Comparison of ENCODE assay signal across 14 cellular contexts in the genomic region with DNA sequence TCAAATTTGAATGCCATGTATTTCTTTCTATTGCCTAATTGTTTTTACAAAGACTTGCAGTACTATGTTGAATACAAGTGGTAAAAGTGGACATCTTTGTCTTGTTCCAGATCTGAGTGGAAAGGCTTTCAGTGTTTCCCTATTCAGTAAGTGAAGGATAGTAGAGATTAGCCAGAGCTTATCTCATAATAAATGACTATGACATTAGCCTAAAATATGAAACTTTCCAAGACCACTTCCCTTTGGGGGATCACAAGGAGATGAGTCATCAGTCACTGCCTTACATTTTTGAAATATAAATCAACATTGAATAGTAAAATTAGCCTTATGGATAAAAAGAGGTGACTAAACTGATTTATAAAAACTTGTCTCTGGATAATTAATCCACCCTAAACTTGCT.
DNase-seq lines count a peak whose midpoint lies in the region; ATAC-seq, FAIRE-seq and TF ChIP-seq lines count a peak whose summit lies in the region.
"Had no signal": no experiment of that assay in that cellular context is flagged by ENCODE, and none has a peak within 500 bp of the region (broad histone marks: within the 10 kb centered on the region; RNA-seq: fewer than 3 reads in every experiment).

No MANE protein-coding gene starts in this region.

- H3K27ac ChIP-seq in A549 (peak overlapping the region; percentile 84 to 98), astrocyte (ENCODE audit: low read depth, low read length) (peak overlapping the region; percentile 89), foreskin keratinocyte (peak overlapping the region; percentile 86)
- H3K27ac ChIP-seq: body of pancreas, lower lobe of right lung had no signal

- TF ChIP-seq POLR2A in A549 (IDR thresholded peaks at IDR 0.05; ENCODE audit: low read length) (no peak), lower leg skin (IDR thresholded peaks at IDR 0.05) (no peak)

- H3K27me3 ChIP-seq in astrocyte (ENCODE audit: insufficient read depth, low read length) (no peaks in the 10 kb centered on the region), foreskin keratinocyte (no peaks in the 10 kb centered on the region)
- H3K27me3 ChIP-seq: body of pancreas had no signal

- CTCF ChIA-PET in A549 (lab: Yijun Ruan, JAX), result no interaction called here

- H3K9ac ChIP-seq in astrocyte (ENCODE audit: low read length), result peak overlapping the region; percentile 73

- no peak overlapping the region for H3K4me3 Mint-ChIP-seq in astrocyte (ENCODE audit: unreplicated experiment)
- H3K4me3 Mint-ChIP-seq: activated CD8-positive, alpha-beta T cell treated with anti-CD3 and anti-CD28 coated beads for 36 hours; H9 had no signal

- H2AFZ ChIP-seq in astrocyte (ENCODE audit: low read depth, low read length), result no peak overlapping the region

- peak overlapping the region; percentile 95 for H3K4me2 ChIP-seq in A549
- H3K4me2 ChIP-seq in astrocyte (ENCODE audit: low read length), result peak overlapping the region; percentile 68

- FAIRE-seq in A549 (lab: Jason Lieb, UNC), result peak; percentile 92
- no peak for FAIRE-seq in astrocyte (lab: Jason Lieb, UNC)

- ATAC-seq in A549, result no peak
- no peak for ATAC-seq in foreskin keratinocyte
- no peak for ATAC-seq in HG03025 (IDR thresholded peaks at IDR 0.05; ENCODE audit: low FRiP score, unreplicated experiment)
- ATAC-seq: activated CD8-positive, alpha-beta T cell treated with anti-CD3 and anti-CD28 coated beads for 36 hours; body of pancreas had no signal

- peak overlapping the region; percentile 66 for H3K27ac Mint-ChIP-seq in astrocyte (ENCODE audit: unreplicated experiment)
- H3K27ac Mint-ChIP-seq: activated CD8-positive, alpha-beta T cell treated with anti-CD3 and anti-CD28 coated beads for 36 hours; H9 had no signal

- H3K36me3 ChIP-seq in astrocyte (ENCODE audit: insufficient read depth, low read length), result no peaks in the 10 kb centered on the region
- H3K36me3 ChIP-seq: lower lobe of right lung had no signal

- H3K4me1 Mint-ChIP-seq in astrocyte (ENCODE audit: low read depth, unreplicated experiment), result peaks cover 25% of the 10 kb centered on the region

- H3K27me3 Mint-ChIP-seq in astrocyte (ENCODE audit: low read depth, unreplicated experiment), result no peaks in the 10 kb centered on the region
- H3K27me3 Mint-ChIP-seq: activated CD8-positive, alpha-beta T cell treated with anti-CD3 and anti-CD28 coated beads for 36 hours had no signal

- DNase-seq in A549 (ENCODE audit: low read depth in 1 of 2, low spot score in 1 of 2) (peak in 1 of 2 experiments; percentile 9), LoVo (ENCODE audit: low spot score) (peak; percentile 8), astrocyte (ENCODE audit: low read depth) (peak; percentile 80), foreskin keratinocyte (peak in 1 of 2 donors; percentile 44), GM20000 (ENCODE audit: low spot score) (no peak), lower leg skin (ENCODE audit: low spot score in 2 of 2) (no peak)
- no peak for DNase-seq in activated T-cell treated with anti-CD3 and anti-CD28 coated beads, Interleukin-2, amount 50 U/mL, for 48 hours
- DNase-seq: activated CD8-positive, alpha-beta T cell treated with anti-CD3 and anti-CD28 coated beads for 36 hours; body of pancreas; H9; lower lobe of right lung; SHP77 had no signal

- intact Hi-C loops in lower leg skin (cut with DNase I; ENCODE audit: low total_unique reads), result no loop called here

- TF ChIP-seq CTCF in A549 (IDR thresholded peaks at IDR 0.05), result no peak
- no peak for TF ChIP-seq CTCF in astrocyte (IDR thresholded peaks at IDR 0.05; ENCODE audit: insufficient read depth, low read depth, low read length)
- TF ChIP-seq CTCF in foreskin keratinocyte (conservative IDR thresholded peaks at IDR 0.05), result no peak
- TF ChIP-seq CTCF in GM20000 (IDR thresholded peaks at IDR 0.05; ENCODE audit: extremely low read depth, missing control alignments), result no peak
- no peak for TF ChIP-seq CTCF in lower leg skin (IDR thresholded peaks at IDR 0.05)

- TF ChIP-seq RAD21 in A549 (conservative IDR thresholded peaks at IDR 0.05 in 1 of 2, IDR thresholded peaks at IDR 0.05 in 1 of 2), result no peak

- no peak for TF ChIP-seq EP300 in A549 (IDR thresholded peaks at IDR 0.05)

- H3K9me3 ChIP-seq in A549 (no peaks in the 10 kb centered on the region), astrocyte (ENCODE audit: insufficient read depth, low read depth, low read length) (no peaks in the 10 kb centered on the region)
- H3K9me3 ChIP-seq: body of pancreas, lower lobe of right lung had no signal

- no peaks in the 10 kb centered on the region for H3K36me3 Mint-ChIP-seq in astrocyte (ENCODE audit: low read depth, unreplicated experiment)

- peaks cover 1% of the 10 kb centered on the region for H3K9me3 Mint-ChIP-seq in astrocyte (ENCODE audit: unreplicated experiment)
- H3K9me3 Mint-ChIP-seq: activated CD8-positive, alpha-beta T cell treated with anti-CD3 and anti-CD28 coated beads for 36 hours had no signal

- peaks cover 24% of the 10 kb centered on the region for H3K4me1 ChIP-seq in A549
- H3K4me1 ChIP-seq in astrocyte (ENCODE audit: insufficient read depth, low read length), result peaks cover 26% of the 10 kb centered on the region
- peaks cover 25% of the 10 kb centered on the region for H3K4me1 ChIP-seq in foreskin keratinocyte
- H3K4me1 ChIP-seq: body of pancreas, lower lobe of right lung had no signal

- no peaks in the 10 kb centered on the region for H3K79me2 ChIP-seq in astrocyte (ENCODE audit: insufficient read depth, low read length)

- POLR2A ChIA-PET in A549 (lab: Yijun Ruan, JAX), result no interaction called here

- no peaks in the 10 kb centered on the region for H4K20me1 ChIP-seq in astrocyte (ENCODE audit: insufficient read depth, low read length)

- no peak overlapping the region for H3K4me3 ChIP-seq in A549
- H3K4me3 ChIP-seq in astrocyte (ENCODE audit: insufficient read depth, low read depth, low read length), result no peak overlapping the region
- no peak overlapping the region for H3K4me3 ChIP-seq in lower leg skin (ENCODE audit: low read depth, poor library complexity, severe bottlenecking)
- H3K4me3 ChIP-seq: body of pancreas, lower lobe of right lung, skin epidermis had no signal

TF ChIP-seq in A549, 52 proteins besides CTCF, POLR2A, EP300 and RAD21:
- TF ChIP-seq HOXB5 (CRISPR knock-in tag; IDR thresholded peaks at IDR 0.05), result no peak
- TF ChIP-seq RCOR1 (IDR thresholded peaks at IDR 0.05; ENCODE audit: low read depth, low read length), result no peak
- TF ChIP-seq FOSL2 (IDR thresholded peaks at IDR 0.05), result no peak
- TF ChIP-seq FOSL2 (CRISPR knock-in tag; IDR thresholded peaks at IDR 0.05), result peak; percentile 88

Comparison
In these comparisons a context has a peak if more than half of its experiments do, and no peak if none do; other contexts are left out.
1. DNase-seq: peak in LoVo (single experiment) and astrocyte (single experiment); none in activated T-cell treated with anti-CD3 and anti-CD28 coated beads, Interleukin-2, amount 50 U/mL, for 48 hours (0 of 2), GM20000 (single experiment) and lower leg skin (0 of 2).
2. Peak in every context shown above with its lines, with median percentiles within 50 percentile points of each other: H3K27ac ChIP-seq.